1 cellular context compared by ENCODE assay signal in the genomic region with DNA sequence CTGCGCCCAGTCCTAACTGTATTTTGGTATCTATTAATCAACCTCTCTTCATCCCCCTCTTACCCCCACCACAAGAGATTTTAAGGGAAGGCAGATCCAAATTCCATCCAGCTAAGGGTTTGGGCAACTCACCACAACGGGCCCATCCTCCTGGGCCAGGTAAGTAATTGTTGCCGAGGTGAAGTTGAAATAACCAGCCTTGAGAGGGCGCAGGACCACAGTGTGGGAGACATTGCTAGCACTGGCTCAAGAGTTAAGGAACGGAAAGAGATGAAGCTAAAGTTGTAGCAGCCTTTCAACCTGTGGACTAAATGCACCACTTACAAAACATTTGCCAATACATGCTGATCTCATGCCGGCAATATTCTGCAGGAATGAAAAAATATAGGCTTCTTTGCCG.
TF ChIP-seq lines count a peak whose summit lies in the region.

No MANE protein-coding gene starts in this region.

TF ChIP-seq in WTC11, 78 proteins besides CTCF, POLR2A, EP300 and RAD21:
- TF ChIP-seq ZNF416 (CRISPR knock-in tag; IDR thresholded peaks at IDR 0.05) (no peak), OVOL2 (CRISPR knock-in tag; IDR thresholded peaks at IDR 0.05; ENCODE audit: borderline replicate concordance) (no peak), ZNF219 (CRISPR knock-in tag; IDR thresholded peaks at IDR 0.05; ENCODE audit: borderline replicate concordance) (no peak), JAZF1 (CRISPR knock-in tag; IDR thresholded peaks at IDR 0.05) (no peak), NR1H2 (CRISPR knock-in tag; IDR thresholded peaks at IDR 0.05) (no peak), TEAD4 (CRISPR knock-in tag; IDR thresholded peaks at IDR 0.05) (no peak), MXD4 (CRISPR knock-in tag; IDR thresholded peaks at IDR 0.05; ENCODE audit: borderline replicate concordance) (no peak), ZNF671 (CRISPR knock-in tag; IDR thresholded peaks at IDR 0.05) (no peak), TEAD1 (CRISPR knock-in tag; IDR thresholded peaks at IDR 0.05) (no peak), ZNF317 (CRISPR knock-in tag; IDR thresholded peaks at IDR 0.05; ENCODE audit: borderline replicate concordance, low read depth) (no peak), RORB (CRISPR knock-in tag; IDR thresholded peaks at IDR 0.05) (no peak), NR3C1 (CRISPR knock-in tag; conservative IDR thresholded peaks at IDR 0.05; ENCODE audit: low read depth) (no peak)
- TF ChIP-seq, protein P1, sequence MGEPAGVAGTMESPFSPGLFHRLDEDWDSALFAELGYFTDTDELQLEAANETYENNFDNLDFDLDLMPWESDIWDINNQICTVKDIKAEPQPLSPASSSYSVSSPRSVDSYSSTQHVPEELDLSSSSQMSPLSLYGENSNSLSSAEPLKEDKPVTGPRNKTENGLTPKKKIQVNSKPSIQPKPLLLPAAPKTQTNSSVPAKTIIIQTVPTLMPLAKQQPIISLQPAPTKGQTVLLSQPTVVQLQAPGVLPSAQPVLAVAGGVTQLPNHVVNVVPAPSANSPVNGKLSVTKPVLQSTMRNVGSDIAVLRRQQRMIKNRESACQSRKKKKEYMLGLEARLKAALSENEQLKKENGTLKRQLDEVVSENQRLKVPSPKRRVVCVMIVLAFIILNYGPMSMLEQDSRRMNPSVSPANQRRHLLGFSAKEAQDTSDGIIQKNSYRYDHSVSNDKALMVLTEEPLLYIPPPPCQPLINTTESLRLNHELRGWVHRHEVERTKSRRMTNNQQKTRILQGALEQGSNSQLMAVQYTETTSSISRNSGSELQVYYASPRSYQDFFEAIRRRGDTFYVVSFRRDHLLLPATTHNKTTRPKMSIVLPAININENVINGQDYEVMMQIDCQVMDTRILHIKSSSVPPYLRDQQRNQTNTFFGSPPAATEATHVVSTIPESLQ (CRISPR knock-in tag; IDR thresholded peaks at IDR 0.05) = no peak
- TF ChIP-seq, protein P2, sequence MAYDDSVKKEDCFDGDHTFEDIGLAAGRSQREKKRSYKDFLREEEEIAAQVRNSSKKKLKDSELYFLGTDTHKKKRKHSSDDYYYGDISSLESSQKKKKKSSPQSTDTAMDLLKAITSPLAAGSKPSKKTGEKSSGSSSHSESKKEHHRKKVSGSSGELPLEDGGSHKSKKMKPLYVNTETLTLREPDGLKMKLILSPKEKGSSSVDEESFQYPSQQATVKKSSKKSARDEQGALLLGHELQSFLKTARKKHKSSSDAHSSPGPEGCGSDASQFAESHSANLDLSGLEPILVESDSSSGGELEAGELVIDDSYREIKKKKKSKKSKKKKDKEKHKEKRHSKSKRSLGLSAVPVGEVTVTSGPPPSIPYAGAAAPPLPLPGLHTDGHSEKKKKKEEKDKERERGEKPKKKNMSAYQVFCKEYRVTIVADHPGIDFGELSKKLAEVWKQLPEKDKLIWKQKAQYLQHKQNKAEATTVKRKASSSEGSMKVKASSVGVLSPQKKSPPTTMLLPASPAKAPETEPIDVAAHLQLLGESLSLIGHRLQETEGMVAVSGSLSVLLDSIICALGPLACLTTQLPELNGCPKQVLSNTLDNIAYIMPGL (CRISPR knock-in tag; IDR thresholded peaks at IDR 0.05) = no peak
- TF ChIP-seq, protein P3, sequence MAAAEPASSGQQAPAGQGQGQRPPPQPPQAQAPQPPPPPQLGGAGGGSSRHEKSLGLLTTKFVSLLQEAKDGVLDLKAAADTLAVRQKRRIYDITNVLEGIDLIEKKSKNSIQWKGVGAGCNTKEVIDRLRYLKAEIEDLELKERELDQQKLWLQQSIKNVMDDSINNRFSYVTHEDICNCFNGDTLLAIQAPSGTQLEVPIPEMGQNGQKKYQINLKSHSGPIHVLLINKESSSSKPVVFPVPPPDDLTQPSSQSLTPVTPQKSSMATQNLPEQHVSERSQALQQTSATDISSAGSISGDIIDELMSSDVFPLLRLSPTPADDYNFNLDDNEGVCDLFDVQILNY (CRISPR knock-in tag; IDR thresholded peaks at IDR 0.05) = no peak
- TF ChIP-seq, protein P4, sequence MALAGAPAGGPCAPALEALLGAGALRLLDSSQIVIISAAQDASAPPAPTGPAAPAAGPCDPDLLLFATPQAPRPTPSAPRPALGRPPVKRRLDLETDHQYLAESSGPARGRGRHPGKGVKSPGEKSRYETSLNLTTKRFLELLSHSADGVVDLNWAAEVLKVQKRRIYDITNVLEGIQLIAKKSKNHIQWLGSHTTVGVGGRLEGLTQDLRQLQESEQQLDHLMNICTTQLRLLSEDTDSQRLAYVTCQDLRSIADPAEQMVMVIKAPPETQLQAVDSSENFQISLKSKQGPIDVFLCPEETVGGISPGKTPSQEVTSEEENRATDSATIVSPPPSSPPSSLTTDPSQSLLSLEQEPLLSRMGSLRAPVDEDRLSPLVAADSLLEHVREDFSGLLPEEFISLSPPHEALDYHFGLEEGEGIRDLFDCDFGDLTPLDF (CRISPR knock-in tag; IDR thresholded peaks at IDR 0.05) = no peak
- TF ChIP-seq, protein P5, sequence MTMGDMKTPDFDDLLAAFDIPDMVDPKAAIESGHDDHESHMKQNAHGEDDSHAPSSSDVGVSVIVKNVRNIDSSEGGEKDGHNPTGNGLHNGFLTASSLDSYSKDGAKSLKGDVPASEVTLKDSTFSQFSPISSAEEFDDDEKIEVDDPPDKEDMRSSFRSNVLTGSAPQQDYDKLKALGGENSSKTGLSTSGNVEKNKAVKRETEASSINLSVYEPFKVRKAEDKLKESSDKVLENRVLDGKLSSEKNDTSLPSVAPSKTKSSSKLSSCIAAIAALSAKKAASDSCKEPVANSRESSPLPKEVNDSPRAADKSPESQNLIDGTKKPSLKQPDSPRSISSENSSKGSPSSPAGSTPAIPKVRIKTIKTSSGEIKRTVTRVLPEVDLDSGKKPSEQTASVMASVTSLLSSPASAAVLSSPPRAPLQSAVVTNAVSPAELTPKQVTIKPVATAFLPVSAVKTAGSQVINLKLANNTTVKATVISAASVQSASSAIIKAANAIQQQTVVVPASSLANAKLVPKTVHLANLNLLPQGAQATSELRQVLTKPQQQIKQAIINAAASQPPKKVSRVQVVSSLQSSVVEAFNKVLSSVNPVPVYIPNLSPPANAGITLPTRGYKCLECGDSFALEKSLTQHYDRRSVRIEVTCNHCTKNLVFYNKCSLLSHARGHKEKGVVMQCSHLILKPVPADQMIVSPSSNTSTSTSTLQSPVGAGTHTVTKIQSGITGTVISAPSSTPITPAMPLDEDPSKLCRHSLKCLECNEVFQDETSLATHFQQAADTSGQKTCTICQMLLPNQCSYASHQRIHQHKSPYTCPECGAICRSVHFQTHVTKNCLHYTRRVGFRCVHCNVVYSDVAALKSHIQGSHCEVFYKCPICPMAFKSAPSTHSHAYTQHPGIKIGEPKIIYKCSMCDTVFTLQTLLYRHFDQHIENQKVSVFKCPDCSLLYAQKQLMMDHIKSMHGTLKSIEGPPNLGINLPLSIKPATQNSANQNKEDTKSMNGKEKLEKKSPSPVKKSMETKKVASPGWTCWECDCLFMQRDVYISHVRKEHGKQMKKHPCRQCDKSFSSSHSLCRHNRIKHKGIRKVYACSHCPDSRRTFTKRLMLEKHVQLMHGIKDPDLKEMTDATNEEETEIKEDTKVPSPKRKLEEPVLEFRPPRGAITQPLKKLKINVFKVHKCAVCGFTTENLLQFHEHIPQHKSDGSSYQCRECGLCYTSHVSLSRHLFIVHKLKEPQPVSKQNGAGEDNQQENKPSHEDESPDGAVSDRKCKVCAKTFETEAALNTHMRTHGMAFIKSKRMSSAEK (CRISPR knock-in tag; IDR thresholded peaks at IDR 0.05; ENCODE audit: borderline replicate concordance) = no peak
- TF ChIP-seq, protein P6, sequence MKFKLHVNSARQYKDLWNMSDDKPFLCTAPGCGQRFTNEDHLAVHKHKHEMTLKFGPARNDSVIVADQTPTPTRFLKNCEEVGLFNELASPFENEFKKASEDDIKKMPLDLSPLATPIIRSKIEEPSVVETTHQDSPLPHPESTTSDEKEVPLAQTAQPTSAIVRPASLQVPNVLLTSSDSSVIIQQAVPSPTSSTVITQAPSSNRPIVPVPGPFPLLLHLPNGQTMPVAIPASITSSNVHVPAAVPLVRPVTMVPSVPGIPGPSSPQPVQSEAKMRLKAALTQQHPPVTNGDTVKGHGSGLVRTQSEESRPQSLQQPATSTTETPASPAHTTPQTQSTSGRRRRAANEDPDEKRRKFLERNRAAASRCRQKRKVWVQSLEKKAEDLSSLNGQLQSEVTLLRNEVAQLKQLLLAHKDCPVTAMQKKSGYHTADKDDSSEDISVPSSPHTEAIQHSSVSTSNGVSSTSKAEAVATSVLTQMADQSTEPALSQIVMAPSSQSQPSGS (CRISPR knock-in tag; IDR thresholded peaks at IDR 0.05; ENCODE audit: borderline replicate concordance, low read depth) = no peak
